8 cellular contexts compared by ENCODE assay signal in genomic region chr3:188421836-188422540, GRCh38.
DNase-seq lines count a peak whose midpoint lies in the region; ATAC-seq and TF ChIP-seq lines count a peak whose summit lies in the region.

No MANE protein-coding gene starts in this region.

- TF ChIP-seq RAD21 in IMR-90 (IDR thresholded peaks at IDR 0.05; ENCODE audit: low read length) = no peak

- ATAC-seq in GM21528 (IDR thresholded peaks at IDR 0.05; ENCODE audit: low FRiP score, unreplicated experiment) (peak; percentile 100), IMR-90 (ENCODE audit: low read depth) (no peak), gastroesophageal sphincter (peak; percentile 43)

- H3K27me3 ChIP-seq in IMR-90 (ENCODE audit: control insufficient read depth, insufficient read depth, low read length) (no peaks in the 10 kb centered on the region), gastroesophageal sphincter (no peaks in the 10 kb centered on the region)
- H3K27me3 ChIP-seq in effector memory CD4-positive, alpha-beta T cell (replicated peaks; ENCODE audit: control insufficient read depth, insufficient read depth, low read length, poor library complexity, severe bottlenecking) = no peaks in the 10 kb centered on the region

- in situ Hi-C loops in IMR-90 (cut with MboI; ENCODE audit: low sequenced_read_pairs) = loop anchor here (25.0 kb wide), 1 partner anchor 685 kb away; the partner anchor contains the start of gene BCL6

- H3K56ac ChIP-seq in IMR-90 (ENCODE audit: extremely low read depth, insufficient read depth, low read length) = no peak overlapping the region

- CTCF ChIA-PET in GM10248 (lab: Yijun Ruan, JAX) = interaction anchor here (0.6 to 1.4 kb wide), 2 partner anchors 11 to 23 kb away, joined by 3 to 6 read pairs; no protein-coding TSS in a partner anchor
- CTCF ChIA-PET in IMR-90 (lab: Yijun Ruan, JAX) = no interaction called here

- peak overlapping the region; percentile 53 for H2BK5ac ChIP-seq in IMR-90 (ENCODE audit: low read depth, low read length, poor library complexity, severe bottlenecking)

- H3K27ac ChIP-seq in IMR-90 (ENCODE audit: insufficient read depth, low read length) (no peak overlapping the region), gastroesophageal sphincter (peak overlapping the region in 3 of 4 donors; percentile 11 to 47 (median 13))
- H3K27ac ChIP-seq in effector memory CD4-positive, alpha-beta T cell (ENCODE audit: insufficient read depth, low read length, poor library complexity, severe bottlenecking) = no peak overlapping the region

- H2AFZ ChIP-seq in IMR-90 (replicated peaks; ENCODE audit: low read length, poor library complexity) = no peak overlapping the region

- H3K18ac ChIP-seq in IMR-90 (ENCODE audit: low read depth, low read length) = peak overlapping the region; percentile 35; the same call in 1 of the 2 replicates

- no peak overlapping the region for H2AK5ac ChIP-seq in IMR-90 (ENCODE audit: low read depth, low read length)

- peaks cover 20 to 47% of the 10 kb centered on the region in 2 experiments for H3K79me1 ChIP-seq in IMR-90 (ENCODE audit: low read depth in 1 of 2, low read length in 2 of 2)

- POLR2A ChIA-PET in GM10248 (lab: Yijun Ruan, JAX) = no interaction called here
- POLR2A ChIA-PET in IMR-90 (lab: Charles Lee; ENCODE audit: unreplicated experiment) = no interaction called here

- H3K4me1 ChIP-seq in IMR-90 (ENCODE audit: control insufficient read depth, insufficient read depth, low read length) = peaks cover 5% of the 10 kb centered on the region
- H3K4me1 ChIP-seq in gastroesophageal sphincter = peaks cover 4 to 32% (median 19%) of the 10 kb centered on the region in 3 donors
- no peaks in the 10 kb centered on the region for H3K4me1 ChIP-seq in effector memory CD4-positive, alpha-beta T cell (ENCODE audit: control insufficient read depth, insufficient read depth, low read length, poor library complexity, severe bottlenecking)

- no peak overlapping the region for H3K9ac ChIP-seq in IMR-90 (ENCODE audit: low read depth, low read length)

- no CpG with 5 or more reads among the region's 6 CpGs for WGBS in IMR-90 (ENCODE audit: extremely low coverage in 2 of 2, insufficient read length in 1 of 2), 2 experiments
- 65 to 79% methylated on average over 4 to 6 of the region's 6 CpGs for WGBS in gastroesophageal sphincter (ENCODE audit: low coverage in 1 of 2), 2 donors

- peak overlapping the region; percentile 46; the same call in 1 of the 2 replicates for H3K4ac ChIP-seq in IMR-90 (ENCODE audit: low read depth, low read length)

- TF ChIP-seq POLR2A in IMR-90 (IDR thresholded peaks at IDR 0.05; ENCODE audit: low read depth, low read length) = no peak
- no peak for TF ChIP-seq POLR2A in gastroesophageal sphincter (IDR thresholded peaks at IDR 0.05)

- H3K9me1 ChIP-seq in IMR-90 (ENCODE audit: insufficient read depth, low read length) = peaks cover 7% of the 10 kb centered on the region

- peak; percentile 27 for DNase-seq in GM10248 (ENCODE audit: extremely low spot score)
- DNase-seq in IMR-90 = no peak
- no peak for DNase-seq in mesenteric fat pad (ENCODE audit: low spot score)
- no peak for DNase-seq in SK-N-DZ (ENCODE audit: low spot score)
- DNase-seq in posterior cingulate gyrus = no peak
- DNase-seq in effector memory CD4-positive, alpha-beta T cell = no peak

- no peak overlapping the region for H4K5ac ChIP-seq in IMR-90 (ENCODE audit: low read depth, low read length)

- H3K4me2 ChIP-seq in IMR-90 (ENCODE audit: low read depth, low read length) = peak overlapping the region; percentile 21; the same call in 1 of the 2 replicates

- H3K36me3 ChIP-seq in IMR-90 (ENCODE audit: control insufficient read depth, insufficient read depth, low read length) = no peaks in the 10 kb centered on the region
- H3K36me3 ChIP-seq in gastroesophageal sphincter = no peaks in the 10 kb centered on the region
- no peaks in the 10 kb centered on the region for H3K36me3 ChIP-seq in effector memory CD4-positive, alpha-beta T cell (ENCODE audit: control insufficient read depth, insufficient read depth, low read length)

- peak overlapping the region in 1 of 2 experiments; percentile 17; a peak in 1 of 4 replicates for H4K8ac ChIP-seq in IMR-90 (ENCODE audit: low read depth in 2 of 2, low read length in 2 of 2)

- H4K91ac ChIP-seq in IMR-90 (ENCODE audit: insufficient read depth, low read depth, low read length) = no peak overlapping the region

- no peaks in the 10 kb centered on the region for H3K9me3 ChIP-seq in IMR-90 (ENCODE audit: control insufficient read depth, insufficient read depth, low read length)
- no peaks in the 10 kb centered on the region for H3K9me3 ChIP-seq in gastroesophageal sphincter
- no peaks in the 10 kb centered on the region for H3K9me3 ChIP-seq in effector memory CD4-positive, alpha-beta T cell (ENCODE audit: control insufficient read depth, low read length)

- H2BK15ac ChIP-seq in IMR-90 (ENCODE audit: low read depth, low read length) = no peak overlapping the region

- dilution Hi-C loops in IMR-90 (cut with HindIII; ENCODE audit: low sequenced_read_pairs, unreplicated experiment) = no loop called here

- H2BK20ac ChIP-seq in IMR-90 (ENCODE audit: low read depth, low read length) = no peak overlapping the region

- H3K4me3 ChIP-seq in IMR-90 (ENCODE audit: insufficient read depth, low read depth, low read length) (no peak overlapping the region), gastroesophageal sphincter (no peak overlapping the region)
- no peak overlapping the region for H3K4me3 ChIP-seq in effector memory CD4-positive, alpha-beta T cell (ENCODE audit: insufficient read depth, low read depth, low read length, poor library complexity, severe bottlenecking)

- intact Hi-C loops in IMR-90 (cut with micrococcal nuclease) = no loop called here
- intact Hi-C loops in posterior cingulate gyrus (cut with DNase I) = no loop called here

- TF ChIP-seq CTCF in GM10248 (IDR thresholded peaks at IDR 0.05; ENCODE audit: control extremely low read depth, extremely low read depth, low read depth, missing control alignments) = no peak
- no peak for TF ChIP-seq CTCF in IMR-90 (conservative IDR thresholded peaks at IDR 0.05; ENCODE audit: low read depth, low read length)
- TF ChIP-seq CTCF in gastroesophageal sphincter (IDR thresholded peaks at IDR 0.05) = no peak

- H4K20me1 ChIP-seq in IMR-90 (ENCODE audit: insufficient read depth, low read length) = peaks cover 23% of the 10 kb centered on the region

- no peak overlapping the region for H2BK120ac ChIP-seq in IMR-90 (ENCODE audit: low read depth, low read length)

- peak overlapping the region; percentile 56; the same call in 1 of the 2 replicates for H3K23ac ChIP-seq in IMR-90 (ENCODE audit: low read depth, low read length)

- TF ChIP-seq EP300 in gastroesophageal sphincter (IDR thresholded peaks at IDR 0.05) = no peak

- BruUV-seq in IMR-90 (replicated peaks; lab: Mats Ljungman, UMichigan) = no TSS peak

- H3K14ac ChIP-seq in IMR-90 (replicated peaks; ENCODE audit: low read depth, low read length) = peak overlapping the region; percentile 67

- no peak overlapping the region for H2AK9ac ChIP-seq in IMR-90 (replicated peaks; ENCODE audit: low read depth, low read length, poor library complexity)

TF ChIP-seq in IMR-90, 13 proteins besides CTCF, POLR2A, EP300 and RAD21:
- TF ChIP-seq CHD1 (IDR thresholded peaks at IDR 0.05; ENCODE audit: low read depth, low read length) (no peak), BHLHE40 (IDR thresholded peaks at IDR 0.05; ENCODE audit: low read depth, low read length) (no peak), MAZ (IDR thresholded peaks at IDR 0.05; ENCODE audit: borderline replicate concordance, low read depth, low read length) (no peak), NFE2L2 (IDR thresholded peaks at IDR 0.05; ENCODE audit: low read depth, low read length) (no peak), RCOR1 (IDR thresholded peaks at IDR 0.05; ENCODE audit: insufficient replicate concordance, low read length) (no peak), CEBPB (IDR thresholded peaks at IDR 0.05; ENCODE audit: low read depth, low read length) (no peak), SMC3 (IDR thresholded peaks at IDR 0.05; ENCODE audit: low read depth, low read length) (no peak)
- TF ChIP-seq, protein P1, sequence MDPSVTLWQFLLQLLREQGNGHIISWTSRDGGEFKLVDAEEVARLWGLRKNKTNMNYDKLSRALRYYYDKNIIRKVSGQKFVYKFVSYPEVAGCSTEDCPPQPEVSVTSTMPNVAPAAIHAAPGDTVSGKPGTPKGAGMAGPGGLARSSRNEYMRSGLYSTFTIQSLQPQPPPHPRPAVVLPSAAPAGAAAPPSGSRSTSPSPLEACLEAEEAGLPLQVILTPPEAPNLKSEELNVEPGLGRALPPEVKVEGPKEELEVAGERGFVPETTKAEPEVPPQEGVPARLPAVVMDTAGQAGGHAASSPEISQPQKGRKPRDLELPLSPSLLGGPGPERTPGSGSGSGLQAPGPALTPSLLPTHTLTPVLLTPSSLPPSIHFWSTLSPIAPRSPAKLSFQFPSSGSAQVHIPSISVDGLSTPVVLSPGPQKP (IDR thresholded peaks at IDR 0.05; ENCODE audit: borderline replicate concordance, low read depth, low read length) = no peak

Comparison
In these comparisons a context has a peak if more than half of its experiments do, and no peak if none do; other contexts are left out.
1. H3K27ac ChIP-seq: peak in gastroesophageal sphincter (3 of 4); none in IMR-90 (single experiment) and effector memory CD4-positive, alpha-beta T cell (single experiment).